Comparison of ENCODE assay signal across 12 cellular contexts in genomic region chr1:198352975-198353695, GRCh38.
A peak's percentile ranks its signal among the peaks of the same experiment; 100 is the strongest.
DNase-seq lines count a peak whose midpoint lies in the region; ATAC-seq and TF ChIP-seq lines count a peak whose summit lies in the region.
"Had no signal": no experiment of that assay in that cellular context is flagged by ENCODE, and none has a peak within 500 bp of the region (broad histone marks: within the 10 kb centered on the region; RNA-seq: fewer than 3 reads in every experiment).

No MANE protein-coding gene starts in this region.

- H3K4me1 ChIP-seq in MM.1S (ENCODE audit: low read length) (0 out of 2 replicates have a peak, but pooled peaks cover 4% of the 10 kb centered on the region), PC-3 (ENCODE audit: insufficient read depth, low read length) (no peaks in the 10 kb centered on the region)
- H3K4me1 ChIP-seq: Caco-2 had no signal

- H3K4me2 ChIP-seq in MM.1S (ENCODE audit: low read depth, low read length) = no peak overlapping the region
- H3K4me2 ChIP-seq in PC-3 (ENCODE audit: low read length) = no peak overlapping the region

- H3F3A ChIP-seq in MM.1S (ENCODE audit: insufficient read depth, low read length) = no peaks in the 10 kb centered on the region
- no peaks in the 10 kb centered on the region for H3F3A ChIP-seq in PC-3 (ENCODE audit: low read length, unreplicated experiment)

- no TSS peak for BruUV-seq in PC-3 (replicated peaks; lab: Mats Ljungman, UMichigan)

- no peak for TF ChIP-seq CTCF in GM20000 (IDR thresholded peaks at IDR 0.05; ENCODE audit: extremely low read depth, missing control alignments)
- TF ChIP-seq CTCF in MM.1S (IDR thresholded peaks at IDR 0.05; ENCODE audit: low read length) = no peak
- no peak for TF ChIP-seq CTCF in coronary artery (IDR thresholded peaks at IDR 0.05)
- no peak for TF ChIP-seq CTCF in PC-3 (conservative IDR thresholded peaks at IDR 0.05; ENCODE audit: low read depth, low read length)
- no peak for TF ChIP-seq CTCF in RWPE1 (conservative IDR thresholded peaks at IDR 0.05; ENCODE audit: low read depth)

- ATAC-seq in GM18520 (IDR thresholded peaks at IDR 0.05; ENCODE audit: unreplicated experiment) (peak; percentile 95), HG02973 (IDR thresholded peaks at IDR 0.05; ENCODE audit: unreplicated experiment) (peak; percentile 87), PC-3 (no peak)
- ATAC-seq: naive thymus-derived CD4-positive, alpha-beta T cell; stimulated activated naive CD8-positive, alpha-beta T cell treated with anti-CD3 and anti-CD28 coated beads, Interleukin-15, Interleukin-2, amounts not matched to agents 100 U/mL and 50 U/mL, for 24 hours had no signal

- H3K36me3 ChIP-seq in MM.1S (replicated peaks; ENCODE audit: insufficient read depth, low read length) (no peaks in the 10 kb centered on the region), PC-3 (ENCODE audit: low read depth, low read length) (no peaks in the 10 kb centered on the region)

- DNase-seq in GM20000 (ENCODE audit: low spot score) = peak; percentile 26
- peak; percentile 47 for DNase-seq in MM.1S
- no peak for DNase-seq in coronary artery (ENCODE audit: low spot score)
- DNase-seq in PC-3 = no peak
- DNase-seq in RWPE1 (ENCODE audit: low spot score) = no peak
- DNase-seq: anterior cingulate cortex; Caco-2; naive thymus-derived CD4-positive, alpha-beta T cell; NCI-H526; stimulated activated naive CD8-positive, alpha-beta T cell treated with anti-CD3 and anti-CD28 coated beads, Interleukin-15, Interleukin-2, amounts not matched to agents 100 U/mL and 50 U/mL, for 24 hours had no signal

- H3K27me3 ChIP-seq in MM.1S (replicated peaks; ENCODE audit: insufficient read depth, low read length) = no peaks in the 10 kb centered on the region
- no peaks in the 10 kb centered on the region for H3K27me3 ChIP-seq in PC-3 (ENCODE audit: low read length)

- H3K4me3 ChIP-seq in MM.1S (ENCODE audit: low read length) (no peak overlapping the region), coronary artery (no peak overlapping the region), PC-3 (ENCODE audit: low read length) (no peak overlapping the region)

- H3K9me3 ChIP-seq in MM.1S (replicated peaks; ENCODE audit: insufficient read depth, low read length) (no peaks in the 10 kb centered on the region), PC-3 (ENCODE audit: low read length) (no peaks in the 10 kb centered on the region)
- H3K9me3 ChIP-seq: Caco-2 had no signal

- H3K27ac ChIP-seq in MM.1S (ENCODE audit: low read length) = no peak overlapping the region
- no peak overlapping the region for H3K27ac ChIP-seq in coronary artery
- H3K27ac ChIP-seq in PC-3 (ENCODE audit: low read length) = no peak overlapping the region
- H3K27ac ChIP-seq in RWPE1 = no peak overlapping the region

- no peak overlapping the region for H3K9ac ChIP-seq in MM.1S (ENCODE audit: low read length)
- no peak overlapping the region for H3K9ac ChIP-seq in PC-3 (ENCODE audit: low read length)

- POLR2A ChIA-PET in PC-3 (lab: Charles Lee; ENCODE audit: unreplicated experiment) (no interaction called here), RWPE1 (lab: Yijun Ruan, JAX; ENCODE audit: low non-redundant PET) (no interaction called here)

- intact Hi-C loops in PC-3 (cut with micrococcal nuclease) = no loop called here

- H3K79me2 ChIP-seq in MM.1S (ENCODE audit: low read length) (no peaks in the 10 kb centered on the region), PC-3 (ENCODE audit: low read length) (no peaks in the 10 kb centered on the region)

- CTCF ChIA-PET in PC-3 (lab: Charles Lee) = no interaction called here
- CTCF ChIA-PET in RWPE1 (lab: Yijun Ruan, JAX) = interaction anchor here (0.6 kb wide), 2 partner anchors 31 to 71 kb away, joined by 3 to 8 read pairs; no protein-coding TSS in a partner anchor

- H2AFZ ChIP-seq in MM.1S (ENCODE audit: low read length) = no peak overlapping the region
- H2AFZ ChIP-seq in PC-3 (ENCODE audit: low read length) = no peak overlapping the region

- H4K20me1 ChIP-seq in MM.1S (ENCODE audit: insufficient read depth, low read length) = no peaks in the 10 kb centered on the region
- no peaks in the 10 kb centered on the region for H4K20me1 ChIP-seq in PC-3 (ENCODE audit: low read length)

- no peaks in the 10 kb centered on the region for H3K9me2 ChIP-seq in MM.1S (replicated peaks; ENCODE audit: insufficient read depth, low read length)
- no peaks in the 10 kb centered on the region for H3K9me2 ChIP-seq in PC-3 (replicated peaks; ENCODE audit: low read length)

Comparison
In these comparisons a context has a peak if more than half of its experiments do, and no peak if none do; other contexts are left out.
1. DNase-seq: peak in GM20000 (single experiment) and MM.1S (single experiment); none in coronary artery (single experiment), PC-3 (single experiment) and RWPE1 (single experiment).